In genomic region chr1:200409761-200410565, GRCh38 we compare ENCODE assay signal across 8 cellular contexts. TPM values are rescaled to one million over a fixed set of nuclear protein-coding genes. Genes with fewer than 3 reads are reported as not detected.
DNase-seq lines count a peak whose midpoint lies in the region; ATAC-seq and TF ChIP-seq lines count a peak whose summit lies in the region.

TSS of gene ZNF281 (minus strand) at chr1:200410036. CDS start at chr1:200409705, 331 bp downstream.

- H3K36me3 Mint-ChIP-seq in CD14-positive monocyte, result peaks cover 17 to 21% of the 10 kb centered on the region in 2 donors
- peaks cover 42% of the 10 kb centered on the region for H3K36me3 Mint-ChIP-seq in activated CD4-positive, alpha-beta T cell treated with anti-CD3 and anti-CD28 coated beads, Interleukin-2, amount 10 ng/mL, durations not matched to agents 7 days and 5 days (ENCODE audit: low read depth)

- peaks cover 0 to 2% (median 0%) of the 10 kb centered on the region in 7 donors for H3K9me3 Mint-ChIP-seq in CD14-positive monocyte
- H3K9me3 Mint-ChIP-seq in activated CD4-positive, alpha-beta T cell treated with anti-CD3 and anti-CD28 coated beads, Interleukin-2, amount 10 ng/mL, durations not matched to agents 7 days and 5 days, result peaks cover 3% of the 10 kb centered on the region

- intact Hi-C loops in CD14-positive monocyte (cut with micrococcal nuclease), result loop anchor here (5.0 to 10.0 kb wide), 2 partner anchors 43 to 55 kb away; no protein-coding TSS in a partner anchor

- TF ChIP-seq CTCF in CD14-positive monocyte (IDR thresholded peaks at IDR 0.05), result no peak

- POLR2A ChIA-PET in activated CD4-positive, alpha-beta T cell treated with anti-CD3 and anti-CD28 coated beads, Interleukin-2, amount 10 ng/mL, durations not matched to agents 7 days and 5 days (lab: Charles Lee), result no interaction called here

- H3K27me3 Mint-ChIP-seq in CD14-positive monocyte (ENCODE audit: low read depth in 3 of 3), result peaks cover 0 to 2% (median 1%) of the 10 kb centered on the region in 3 donors
- peaks cover 7% of the 10 kb centered on the region for H3K27me3 Mint-ChIP-seq in activated CD4-positive, alpha-beta T cell treated with anti-CD3 and anti-CD28 coated beads, Interleukin-2, amount 10 ng/mL, durations not matched to agents 7 days and 5 days

- CTCF ChIA-PET in activated CD4-positive, alpha-beta T cell treated with anti-CD3 and anti-CD28 coated beads, Interleukin-2, amount 10 ng/mL, durations not matched to agents 7 days and 5 days (lab: Charles Lee), result interaction anchor here (1.2 kb wide), 1 partner anchor 31 kb away, joined by 4 read pairs; no protein-coding TSS in a partner anchor

- peak; percentile 89 for ATAC-seq in GM19395 (IDR thresholded peaks at IDR 0.05; ENCODE audit: unreplicated experiment)
- peak; percentile 74 for ATAC-seq in HG03558 (IDR thresholded peaks at IDR 0.05; ENCODE audit: extremely low read depth, unreplicated experiment)

- DNase-seq in CD14-positive monocyte (ENCODE audit: low spot score) (peak; percentile 93), NCI-H748 (lab: John Stamatoyannopoulos, UW; ENCODE audit: unreplicated experiment) (peak; percentile 96), cortex of kidney (lab: John Stamatoyannopoulos, UW) (peak; percentile 89), left kidney (ENCODE audit: low read depth, low spot score) (peak; percentile 98)
- DNase-seq in activated CD4-positive, alpha-beta T cell treated with anti-CD3 and anti-CD28 coated beads, Interleukin-2, amount 10 ng/mL, durations not matched to agents 7 days and 5 days, result peak; percentile 95
- DNase-seq in stimulated activated CD4-positive, alpha-beta T cell treated with anti-CD3 and anti-CD28 coated beads, Interleukin-1b, Interleukin-23, amount 100 ng/mL, for 48 hours, result peak; percentile 95

- H3K4me1 Mint-ChIP-seq in CD14-positive monocyte, result peaks cover 60% of the 10 kb centered on the region
- peaks cover 55% of the 10 kb centered on the region for H3K4me1 Mint-ChIP-seq in activated CD4-positive, alpha-beta T cell treated with anti-CD3 and anti-CD28 coated beads, Interleukin-2, amount 10 ng/mL, durations not matched to agents 7 days and 5 days

- H3K27ac Mint-ChIP-seq in CD14-positive monocyte, result peak within 1 kb of the TSS; percentile 87 to 97 (median 93)
- peak within 1 kb of the TSS; percentile 94 for H3K27ac Mint-ChIP-seq in activated CD4-positive, alpha-beta T cell treated with anti-CD3 and anti-CD28 coated beads, Interleukin-2, amount 10 ng/mL, durations not matched to agents 7 days and 5 days

- peak within 1 kb of the TSS; percentile 94 to 99 for H3K4me3 Mint-ChIP-seq in CD14-positive monocyte
- peak within 1 kb of the TSS; percentile 97 for H3K4me3 Mint-ChIP-seq in activated CD4-positive, alpha-beta T cell treated with anti-CD3 and anti-CD28 coated beads, Interleukin-2, amount 10 ng/mL, durations not matched to agents 7 days and 5 days

RNA-seq across cellular contexts. Expression of gene ZNF281, which starts in this region (rescaled TPM):
- polyA plus RNA-seq in CD14-positive monocyte, result 10 to 100 TPM; 26.6 to 30.6 TPM
- total RNA-seq in activated CD4-positive, alpha-beta T cell treated with anti-CD3 and anti-CD28 coated beads, Interleukin-2, amount 10 ng/mL, durations not matched to agents 7 days and 5 days, result 10 to 100 TPM; 15.2 to 17.6 TPM

Comparison
In these comparisons a context has a peak if more than half of its experiments do, and no peak if none do; other contexts are left out.
1. Peak in every context shown above with its lines: DNase-seq and ATAC-seq.